Comparison of ENCODE assay signal across 33 cellular contexts in the genomic region with DNA sequence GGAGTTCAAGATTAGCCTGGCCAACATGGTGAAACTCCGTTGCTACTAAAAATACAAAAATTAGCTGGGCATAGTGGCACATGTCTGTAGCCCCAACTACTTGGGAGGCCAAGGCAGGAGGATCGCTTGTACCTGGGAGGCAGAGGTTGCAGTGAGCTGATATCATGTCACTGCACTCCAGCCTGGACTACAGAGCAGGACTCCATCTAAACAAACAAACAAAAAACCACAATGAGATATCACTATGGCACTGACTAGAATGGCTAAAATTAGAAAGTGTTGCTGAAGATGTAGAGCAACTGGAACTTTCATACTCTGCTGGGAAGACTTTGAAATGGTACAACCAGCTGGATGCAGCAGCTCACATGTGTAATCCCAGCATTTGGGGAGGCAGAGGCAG. TPM values are rescaled to one million over a fixed set of nuclear protein-coding genes. Genes with fewer than 3 reads are reported as not detected.
"Had no signal": no experiment of that assay in that cellular context is flagged by ENCODE, and none has a peak within 500 bp of the region (broad histone marks: within the 10 kb centered on the region; RNA-seq: fewer than 3 reads in every experiment).

No MANE protein-coding gene starts in this region.

- H3K4me1 Mint-ChIP-seq: activated CD4-positive, alpha-beta T cell treated with anti-CD3 and anti-CD28 coated beads, Interleukin-2, amount 10 ng/mL, durations not matched to agents 24 days and 14 days; brain had no signal

- H3K36me3 ChIP-seq: adrenal gland, SJCRH30 had no signal

- DNase-seq: activated CD4-positive, alpha-beta T cell treated with anti-CD3 and anti-CD28 coated beads, Interleukin-2, amount 10 ng/mL, durations not matched to agents 24 days and 14 days; activated CD4-positive, alpha-beta T cell treated with anti-CD3 and anti-CD28 coated beads, Interleukin-2, amount 50 U/mL, for 4 hours; activated CD8-positive, alpha-beta T cell treated with anti-CD3 and anti-CD28 coated beads for 36 hours; activated gamma-delta T cell treated with Interleukin-2 at 50 U/mL for 16 hours; activated naive CD4-positive, alpha-beta T cell treated with anti-CD3 and anti-CD28 coated beads for 36 hours; activated T-cell treated with anti-CD3 and anti-CD28 coated beads, Interleukin-2, amount 50 U/mL, for 24 hours; adrenal gland; central memory CD4-positive, alpha-beta T cell; Karpas-422; KBM-7; MM.1S; MV-4-11; NCI-H1092; NCI-H146; NCI-H187; NCI-H2029 treated with DMSO at 0.1 percent for 48 hours; NCI-H2107; NCI-H2171; NCI-H510A; NCI-H526; NCI-H748 treated with DMSO at 0.1 percent for 48 hours; SHP77; SJCRH30 had no signal

- H3K27ac Mint-ChIP-seq: activated CD4-positive, alpha-beta T cell treated with anti-CD3 and anti-CD28 coated beads, Interleukin-2, amount 10 ng/mL, durations not matched to agents 24 days and 14 days; activated CD8-positive, alpha-beta T cell treated with anti-CD3 and anti-CD28 coated beads for 36 hours; activated naive CD4-positive, alpha-beta T cell treated with anti-CD3 and anti-CD28 coated beads for 36 hours; activated naive CD4-positive, alpha-beta T cell treated with anti-CD3 and anti-CD28 coated beads, Interleukin-2, amount 50 U/mL, for 72 hours; activated T-cell treated with anti-CD3 and anti-CD28 coated beads, Interleukin-2, amount 50 U/mL, for 24 hours; activated T-helper 1 cell treated with anti-CD3 and anti-CD28 coated beads, Interleukin-12 subunit alpha, Interleukin-12 subunit beta, Interleukin-2, Interleukin-4 antibody, amounts not matched to agents 30 ng/mL and 10 ng/mL and 1 ng/mL, durations not matched to agents 14 hours and 24 hours and 36 hours; brain; T-helper 1 cell treated with Interleukin-12 subunit alpha and Interleukin-12 subunit beta and Interleukin-4 antibody, amounts not matched to agents 30 μg/mL and 1 μg/mL, for 36 hours; T-helper 2 cell treated with Interferon-gamma antibody and Interleukin-4, amounts not matched to agents 5 μg/mL and 100 μg/mL, for 36 hours had no signal

- H3K4me1 ChIP-seq: adrenal gland, SJCRH30 had no signal

- H3K27me3 ChIP-seq: adrenal gland, SJCRH30 had no signal

- H3K27ac ChIP-seq: adrenal gland, SJCRH30, SK-N-MC had no signal

- H3K4me3 ChIP-seq: adrenal gland, SJCRH30, SK-N-MC had no signal

- FAIRE-seq: TTC549 had no signal

- H3K9me3 ChIP-seq: adrenal gland had no signal

- ATAC-seq: activated CD8-positive, alpha-beta T cell treated with anti-CD3 and anti-CD28 coated beads for 36 hours; activated naive CD4-positive, alpha-beta T cell treated with anti-CD3 and anti-CD28 coated beads, Interleukin-2, amount 50 U/mL, for 72 hours; Panc1 had no signal

- H3K9me3 Mint-ChIP-seq: activated T-cell treated with anti-CD3 and anti-CD28 coated beads, Interleukin-2, amount 50 U/mL, for 24 hours had no signal

- H3K4me3 Mint-ChIP-seq: activated CD4-positive, alpha-beta T cell treated with anti-CD3 and anti-CD28 coated beads, Interleukin-2, amount 10 ng/mL, durations not matched to agents 24 days and 14 days; activated CD8-positive, alpha-beta T cell treated with anti-CD3 and anti-CD28 coated beads for 36 hours; activated naive CD4-positive, alpha-beta T cell treated with anti-CD3 and anti-CD28 coated beads for 36 hours; activated T-cell treated with anti-CD3 and anti-CD28 coated beads, Interleukin-2, amount 50 U/mL, for 24 hours; activated T-helper 1 cell treated with anti-CD3 and anti-CD28 coated beads, Interleukin-12 subunit alpha, Interleukin-12 subunit beta, Interleukin-2, Interleukin-4 antibody, amounts not matched to agents 30 ng/mL and 10 ng/mL and 1 ng/mL, durations not matched to agents 14 hours and 24 hours and 36 hours; brain; T-helper 1 cell treated with Interleukin-12 subunit alpha and Interleukin-12 subunit beta and Interleukin-4 antibody, amounts not matched to agents 30 μg/mL and 1 μg/mL, for 36 hours; T-helper 2 cell treated with Interferon-gamma antibody and Interleukin-4, amounts not matched to agents 5 μg/mL and 100 μg/mL, for 36 hours had no signal

- H3K36me3 Mint-ChIP-seq: brain had no signal

RNA-seq across cellular contexts. Expression of gene TNK1, which starts 6.5 kb away (rescaled TPM):
- total RNA-seq: SJCRH30 had no signal

RNA-seq across cellular contexts. Expression of gene TMEM95, which starts 19.4 kb away (rescaled TPM):
- total RNA-seq: activated CD4-positive, alpha-beta T cell treated with anti-CD3 and anti-CD28 coated beads, Interleukin-2, amount 10 ng/mL, durations not matched to agents 24 days and 14 days; activated CD8-positive, alpha-beta T cell treated with anti-CD3 and anti-CD28 coated beads for 36 hours; activated naive CD4-positive, alpha-beta T cell treated with anti-CD3 and anti-CD28 coated beads for 36 hours; activated T-helper 1 cell treated with anti-CD3 and anti-CD28 coated beads, Interleukin-12 subunit alpha, Interleukin-12 subunit beta, Interleukin-2, Interleukin-4 antibody, amounts not matched to agents 30 ng/mL and 10 ng/mL and 1 ng/mL, durations not matched to agents 14 hours and 24 hours and 36 hours; adrenal gland; cerebellum; RPMI7951; SJCRH30 had no signal
- polyA plus RNA-seq: adrenal gland had no signal
